ENCODE assay signal across 1 cellular context in genomic region chr2:47070920-47071824, GRCh38.
TF ChIP-seq lines count a peak whose summit lies in the region.

No MANE protein-coding gene starts in this region.

TF ChIP-seq in GM12878, 131 proteins besides CTCF, POLR2A, EP300 and RAD21 (continued from another document and continues in another):
- TF ChIP-seq PRDM15 (CRISPR knock-in tag; IDR thresholded peaks at IDR 0.05) (no peak), ZNF622 (IDR thresholded peaks at IDR 0.05) (no peak), YY1 (IDR thresholded peaks at IDR 0.05; ENCODE audit: low read depth, low read length) (no peak), TCF3 (IDR thresholded peaks at IDR 0.05; ENCODE audit: borderline replicate concordance, insufficient read depth, low read depth, low read length) (peak; percentile 60; the same call in 1 of the 2 replicates), EGR1 (IDR thresholded peaks at IDR 0.05; ENCODE audit: borderline replicate concordance in 1 of 2, low read depth in 2 of 2, low read length in 2 of 2) (peak in 1 of 2 experiments; percentile 71; a peak in 1 of 3 replicates), SRF (IDR thresholded peaks at IDR 0.05; ENCODE audit: low read depth in 2 of 2, low read length in 2 of 2) (no peak), NFXL1 (IDR thresholded peaks at IDR 0.05; ENCODE audit: borderline replicate concordance) (no peak), ZNF207 (IDR thresholded peaks at IDR 0.05; ENCODE audit: borderline replicate concordance) (no peak), ETV6 (conservative IDR thresholded peaks at IDR 0.05 in 1 of 2, IDR thresholded peaks at IDR 0.05 in 1 of 2; ENCODE audit: borderline replicate concordance in 1 of 2, low read depth in 1 of 2) (peak in 1 of 2 experiments; percentile 95; a peak in 2 of 4 replicates), ZBTB40 (IDR thresholded peaks at IDR 0.05; ENCODE audit: borderline replicate concordance) (no peak), SMARCA5 (IDR thresholded peaks at IDR 0.05) (peak; percentile 59; the same call in 1 of the 2 replicates), SMAD1 (IDR thresholded peaks at IDR 0.05; ENCODE audit: low read depth, partially characterized antibody) (peak; percentile 75), SUPT20H (IDR thresholded peaks at IDR 0.05; ENCODE audit: borderline replicate concordance, control insufficient read depth, low read depth, low read length) (no peak), RBBP5 (conservative IDR thresholded peaks at IDR 0.05) (no peak), RCOR1 (conservative IDR thresholded peaks at IDR 0.05; ENCODE audit: low read depth, low read length) (no peak), ASH2L (IDR thresholded peaks at IDR 0.05; ENCODE audit: borderline replicate concordance, low read depth) (no peak), CHD4 (IDR thresholded peaks at IDR 0.05) (no peak), MTA3 (IDR thresholded peaks at IDR 0.05; ENCODE audit: borderline replicate concordance, low read length) (peak; percentile 74; the same call in 1 of the 2 replicates), SKIL (IDR thresholded peaks at IDR 0.05; ENCODE audit: low read depth, poor library complexity, severe bottlenecking) (peak; percentile 81), E2F8 (IDR thresholded peaks at IDR 0.05; ENCODE audit: low read depth, partially characterized antibody) (no peak), NR2F1 (conservative IDR thresholded peaks at IDR 0.05) (peak; percentile 35; the same call in 1 of the 2 replicates), SMC3 (IDR thresholded peaks at IDR 0.05; ENCODE audit: borderline replicate concordance, low read length) (no peak), ZBTB33 (IDR thresholded peaks at IDR 0.05) (no peak), RFX5 (IDR thresholded peaks at IDR 0.05; ENCODE audit: low read depth, low read length) (no peak), NRF1 (conservative IDR thresholded peaks at IDR 0.05; ENCODE audit: low read depth, low read length) (no peak), ZNF24 (IDR thresholded peaks at IDR 0.05) (no peak)
- TF ChIP-seq, protein P1, sequence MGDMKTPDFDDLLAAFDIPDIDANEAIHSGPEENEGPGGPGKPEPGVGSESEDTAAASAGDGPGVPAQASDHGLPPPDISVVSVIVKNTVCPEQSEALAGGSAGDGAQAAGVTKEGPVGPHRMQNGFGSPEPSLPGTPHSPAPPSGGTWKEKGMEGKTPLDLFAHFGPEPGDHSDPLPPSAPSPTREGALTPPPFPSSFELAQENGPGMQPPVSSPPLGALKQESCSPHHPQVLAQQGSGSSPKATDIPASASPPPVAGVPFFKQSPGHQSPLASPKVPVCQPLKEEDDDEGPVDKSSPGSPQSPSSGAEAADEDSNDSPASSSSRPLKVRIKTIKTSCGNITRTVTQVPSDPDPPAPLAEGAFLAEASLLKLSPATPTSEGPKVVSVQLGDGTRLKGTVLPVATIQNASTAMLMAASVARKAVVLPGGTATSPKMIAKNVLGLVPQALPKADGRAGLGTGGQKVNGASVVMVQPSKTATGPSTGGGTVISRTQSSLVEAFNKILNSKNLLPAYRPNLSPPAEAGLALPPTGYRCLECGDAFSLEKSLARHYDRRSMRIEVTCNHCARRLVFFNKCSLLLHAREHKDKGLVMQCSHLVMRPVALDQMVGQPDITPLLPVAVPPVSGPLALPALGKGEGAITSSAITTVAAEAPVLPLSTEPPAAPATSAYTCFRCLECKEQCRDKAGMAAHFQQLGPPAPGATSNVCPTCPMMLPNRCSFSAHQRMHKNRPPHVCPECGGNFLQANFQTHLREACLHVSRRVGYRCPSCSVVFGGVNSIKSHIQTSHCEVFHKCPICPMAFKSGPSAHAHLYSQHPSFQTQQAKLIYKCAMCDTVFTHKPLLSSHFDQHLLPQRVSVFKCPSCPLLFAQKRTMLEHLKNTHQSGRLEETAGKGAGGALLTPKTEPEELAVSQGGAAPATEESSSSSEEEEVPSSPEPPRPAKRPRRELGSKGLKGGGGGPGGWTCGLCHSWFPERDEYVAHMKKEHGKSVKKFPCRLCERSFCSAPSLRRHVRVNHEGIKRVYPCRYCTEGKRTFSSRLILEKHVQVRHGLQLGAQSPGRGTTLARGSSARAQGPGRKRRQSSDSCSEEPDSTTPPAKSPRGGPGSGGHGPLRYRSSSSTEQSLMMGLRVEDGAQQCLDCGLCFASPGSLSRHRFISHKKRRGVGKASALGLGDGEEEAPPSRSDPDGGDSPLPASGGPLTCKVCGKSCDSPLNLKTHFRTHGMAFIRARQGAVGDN (IDR thresholded peaks at IDR 0.05), result no peak
- TF ChIP-seq, protein P2, sequence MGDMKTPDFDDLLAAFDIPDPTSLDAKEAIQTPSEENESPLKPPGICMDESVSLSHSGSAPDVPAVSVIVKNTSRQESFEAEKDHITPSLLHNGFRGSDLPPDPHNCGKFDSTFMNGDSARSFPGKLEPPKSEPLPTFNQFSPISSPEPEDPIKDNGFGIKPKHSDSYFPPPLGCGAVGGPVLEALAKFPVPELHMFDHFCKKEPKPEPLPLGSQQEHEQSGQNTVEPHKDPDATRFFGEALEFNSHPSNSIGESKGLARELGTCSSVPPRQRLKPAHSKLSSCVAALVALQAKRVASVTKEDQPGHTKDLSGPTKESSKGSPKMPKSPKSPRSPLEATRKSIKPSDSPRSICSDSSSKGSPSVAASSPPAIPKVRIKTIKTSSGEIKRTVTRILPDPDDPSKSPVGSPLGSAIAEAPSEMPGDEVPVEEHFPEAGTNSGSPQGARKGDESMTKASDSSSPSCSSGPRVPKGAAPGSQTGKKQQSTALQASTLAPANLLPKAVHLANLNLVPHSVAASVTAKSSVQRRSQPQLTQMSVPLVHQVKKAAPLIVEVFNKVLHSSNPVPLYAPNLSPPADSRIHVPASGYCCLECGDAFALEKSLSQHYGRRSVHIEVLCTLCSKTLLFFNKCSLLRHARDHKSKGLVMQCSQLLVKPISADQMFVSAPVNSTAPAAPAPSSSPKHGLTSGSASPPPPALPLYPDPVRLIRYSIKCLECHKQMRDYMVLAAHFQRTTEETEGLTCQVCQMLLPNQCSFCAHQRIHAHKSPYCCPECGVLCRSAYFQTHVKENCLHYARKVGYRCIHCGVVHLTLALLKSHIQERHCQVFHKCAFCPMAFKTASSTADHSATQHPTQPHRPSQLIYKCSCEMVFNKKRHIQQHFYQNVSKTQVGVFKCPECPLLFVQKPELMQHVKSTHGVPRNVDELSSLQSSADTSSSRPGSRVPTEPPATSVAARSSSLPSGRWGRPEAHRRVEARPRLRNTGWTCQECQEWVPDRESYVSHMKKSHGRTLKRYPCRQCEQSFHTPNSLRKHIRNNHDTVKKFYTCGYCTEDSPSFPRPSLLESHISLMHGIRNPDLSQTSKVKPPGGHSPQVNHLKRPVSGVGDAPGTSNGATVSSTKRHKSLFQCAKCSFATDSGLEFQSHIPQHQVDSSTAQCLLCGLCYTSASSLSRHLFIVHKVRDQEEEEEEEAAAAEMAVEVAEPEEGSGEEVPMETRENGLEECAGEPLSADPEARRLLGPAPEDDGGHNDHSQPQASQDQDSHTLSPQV (IDR thresholded peaks at IDR 0.05), result no peak
- TF ChIP-seq, protein P3, sequence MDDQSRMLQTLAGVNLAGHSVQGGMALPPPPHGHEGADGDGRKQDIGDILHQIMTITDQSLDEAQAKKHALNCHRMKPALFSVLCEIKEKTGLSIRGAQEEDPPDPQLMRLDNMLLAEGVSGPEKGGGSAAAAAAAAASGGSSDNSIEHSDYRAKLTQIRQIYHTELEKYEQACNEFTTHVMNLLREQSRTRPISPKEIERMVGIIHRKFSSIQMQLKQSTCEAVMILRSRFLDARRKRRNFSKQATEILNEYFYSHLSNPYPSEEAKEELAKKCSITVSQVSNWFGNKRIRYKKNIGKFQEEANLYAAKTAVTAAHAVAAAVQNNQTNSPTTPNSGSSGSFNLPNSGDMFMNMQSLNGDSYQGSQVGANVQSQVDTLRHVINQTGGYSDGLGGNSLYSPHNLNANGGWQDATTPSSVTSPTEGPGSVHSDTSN (IDR thresholded peaks at IDR 0.05; ENCODE audit: insufficient replicate concordance, low read depth, low read length), result no peak
